ENCODE assay signal across 16 cellular contexts in genomic region chr4:54384152-54384551, GRCh38.
"Had no signal": no experiment of that assay in that cellular context is flagged by ENCODE, and none has a peak within 500 bp of the region (broad histone marks: within the 10 kb centered on the region; RNA-seq: fewer than 3 reads in every experiment).

No MANE protein-coding gene starts in this region.

- ATAC-seq: psoas muscle had no signal

- H3K27me3 Mint-ChIP-seq: stimulated activated naive CD8-positive, alpha-beta T cell treated with anti-CD3 and anti-CD28 coated beads, Interleukin-15, Interleukin-2, amounts not matched to agents 100 ng/mL and 50 ng/mL, for 24 hours had no signal

- H3K27ac ChIP-seq: dorsolateral prefrontal cortex, ovary, psoas muscle, sigmoid colon, thoracic aorta, tibial nerve, upper lobe of right lung, uterus had no signal

- H3K4me3 Mint-ChIP-seq: naive thymus-derived CD4-positive, alpha-beta T cell; nephron; stimulated activated naive B cell treated with anti-CD40 and anti-IgM and Interleukin-4, amounts not matched to agents 10 μg/mL and 1 μg/mL and 100 μg/mL, for 72 hours; stimulated activated naive CD8-positive, alpha-beta T cell treated with anti-CD3 and anti-CD28 coated beads, Interleukin-15, Interleukin-2, amounts not matched to agents 100 ng/mL and 50 ng/mL, for 24 hours had no signal

- H3K36me3 ChIP-seq: ovary, sigmoid colon, thoracic aorta, tibial nerve, upper lobe of right lung, uterus had no signal

- H3K27ac Mint-ChIP-seq: naive thymus-derived CD4-positive, alpha-beta T cell; stimulated activated naive B cell treated with anti-CD40 and anti-IgM and Interleukin-4, amounts not matched to agents 10 μg/mL and 1 μg/mL and 100 μg/mL, for 72 hours; stimulated activated naive CD8-positive, alpha-beta T cell treated with anti-CD3 and anti-CD28 coated beads, Interleukin-15, Interleukin-2, amounts not matched to agents 100 ng/mL and 50 ng/mL, for 24 hours had no signal

- H3K9me3 ChIP-seq: ovary, psoas muscle, sigmoid colon, thoracic aorta, tibial nerve, upper lobe of right lung, uterus had no signal

- DNase-seq: effector CD4-positive, alpha-beta T cell; kidney; occipital lobe; psoas muscle; sigmoid colon; stimulated activated CD4-positive, alpha-beta T cell treated with anti-CD3 and anti-CD28 coated beads, Interleukin-4, amount 100 ng/mL, for 24 hours; upper lobe of right lung; uterus had no signal

- H3K4me1 ChIP-seq: psoas muscle, sigmoid colon, tibial nerve, upper lobe of right lung, uterus had no signal

- H3K36me3 Mint-ChIP-seq: naive thymus-derived CD4-positive, alpha-beta T cell; stimulated activated naive B cell treated with anti-CD40 and anti-IgM and Interleukin-4, amounts not matched to agents 10 μg/mL and 1 μg/mL and 100 μg/mL, for 72 hours had no signal

- H3K4me3 ChIP-seq: dorsolateral prefrontal cortex, ovary, psoas muscle, sigmoid colon, thoracic aorta, tibial nerve, upper lobe of right lung, uterus had no signal

- H3K4me1 Mint-ChIP-seq: stimulated activated naive B cell treated with anti-CD40 and anti-IgM and Interleukin-4, amounts not matched to agents 10 μg/mL and 1 μg/mL and 100 μg/mL, for 72 hours had no signal

- H3K27me3 ChIP-seq: dorsolateral prefrontal cortex, ovary, sigmoid colon, tibial nerve, upper lobe of right lung, uterus had no signal
